In genomic region chr7:120395526-120396019, GRCh38 we compare ENCODE assay signal across 11 cellular contexts.
DNase-seq lines count a peak whose midpoint lies in the region; ATAC-seq and TF ChIP-seq lines count a peak whose summit lies in the region.
"Had no signal": no experiment of that assay in that cellular context is flagged by ENCODE, and none has a peak within 500 bp of the region (broad histone marks: within the 10 kb centered on the region; RNA-seq: fewer than 3 reads in every experiment).

No MANE protein-coding gene starts in this region.

- no peaks in the 10 kb centered on the region for H3K27me3 Mint-ChIP-seq in activated T-helper 17 cell treated with anti-CD3 and anti-CD28 coated beads, Interleukin-2, amount 50 U/mL, for 72 hours
- H3K27me3 Mint-ChIP-seq: activated naive CD4-positive, alpha-beta T cell treated with anti-CD3 and anti-CD28 coated beads, Interleukin-2, amount 50 U/mL, for 24 hours had no signal

- H3K36me3 Mint-ChIP-seq in activated T-helper 17 cell treated with anti-CD3 and anti-CD28 coated beads, Interleukin-2, amount 50 U/mL, for 72 hours (ENCODE audit: low read depth): no peaks in the 10 kb centered on the region
- H3K36me3 Mint-ChIP-seq: activated naive CD4-positive, alpha-beta T cell treated with anti-CD3 and anti-CD28 coated beads, Interleukin-2, amount 50 U/mL, for 24 hours had no signal

- H3K4me3 Mint-ChIP-seq in activated T-helper 17 cell treated with anti-CD3 and anti-CD28 coated beads, Interleukin-2, amount 50 U/mL, for 72 hours: no peak overlapping the region
- H3K4me3 Mint-ChIP-seq: activated naive CD4-positive, alpha-beta T cell treated with anti-CD3 and anti-CD28 coated beads, Interleukin-2, amount 50 U/mL, for 24 hours had no signal

- H3K4me1 Mint-ChIP-seq in activated T-helper 17 cell treated with anti-CD3 and anti-CD28 coated beads, Interleukin-2, amount 50 U/mL, for 72 hours: no peaks in the 10 kb centered on the region
- H3K4me1 Mint-ChIP-seq: activated naive CD4-positive, alpha-beta T cell treated with anti-CD3 and anti-CD28 coated beads, Interleukin-2, amount 50 U/mL, for 24 hours had no signal

- no peak overlapping the region for H3K27ac Mint-ChIP-seq in activated T-helper 17 cell treated with anti-CD3 and anti-CD28 coated beads, Interleukin-2, amount 50 U/mL, for 72 hours
- H3K27ac Mint-ChIP-seq: activated naive CD4-positive, alpha-beta T cell treated with anti-CD3 and anti-CD28 coated beads, Interleukin-2, amount 50 U/mL, for 24 hours had no signal

- no peak for TF ChIP-seq CTCF in GM10248 (IDR thresholded peaks at IDR 0.05; ENCODE audit: control extremely low read depth, extremely low read depth, low read depth, missing control alignments)

- peak; percentile 15 for DNase-seq in GM10248 (ENCODE audit: extremely low spot score)
- DNase-seq in activated effector memory CD4-positive, alpha-beta T cell treated with Interleukin-2 at 50 U/mL for 16 hours: no peak
- DNase-seq in NCI-H526 (lab: John Stamatoyannopoulos, UW): no peak
- DNase-seq in iPS-NIHi7 (ENCODE audit: extremely low spot score): no peak
- DNase-seq: activated CD4-positive, CD25-positive, alpha-beta regulatory T cell treated with anti-CD3 and anti-CD28 coated beads, Interleukin-2, amount 50 U/mL, for 72 hours; right cardiac atrium had no signal

- POLR2A ChIA-PET in GM10248 (lab: Yijun Ruan, JAX): interaction anchor here (0.6 to 1.2 kb wide), 3 partner anchors 11 to 21 kb away, joined by 3 read pairs; no protein-coding TSS in a partner anchor

- ATAC-seq in GM19035 (IDR thresholded peaks at IDR 0.05; ENCODE audit: unreplicated experiment) (peak; percentile 90), HG02588 (IDR thresholded peaks at IDR 0.05; ENCODE audit: unreplicated experiment) (peak; percentile 92), HG03354 (IDR thresholded peaks at IDR 0.05; ENCODE audit: poor library complexity, severe bottlenecking, unreplicated experiment) (peak; percentile 92)
- ATAC-seq in activated T-helper 17 cell treated with anti-CD3 and anti-CD28 coated beads, Interleukin-2, amount 50 U/mL, for 72 hours (replicated peaks): no peak
- ATAC-seq: right cardiac atrium had no signal

- CTCF ChIA-PET in GM10248 (lab: Yijun Ruan, JAX): interaction anchor here (0.8 to 1.5 kb wide), 3 partner anchors 9 to 47 kb away, joined by 3 to 5 read pairs (median 3); no protein-coding TSS in a partner anchor

- H3K9me3 Mint-ChIP-seq in activated T-helper 17 cell treated with anti-CD3 and anti-CD28 coated beads, Interleukin-2, amount 50 U/mL, for 72 hours: peaks cover 7% of the 10 kb centered on the region
